ENCODE assay signal across 11 cellular contexts in genomic region chr18:57781128-57781463, GRCh38. TPM values are rescaled to one million over a fixed set of nuclear protein-coding genes. Genes with fewer than 3 reads are reported as not detected.
DNase-seq lines count a peak whose midpoint lies in the region; ATAC-seq and TF ChIP-seq lines count a peak whose summit lies in the region.
"Had no signal": no experiment of that assay in that cellular context is flagged by ENCODE, and none has a peak within 500 bp of the region (broad histone marks: within the 10 kb centered on the region; RNA-seq: fewer than 3 reads in every experiment).

No MANE protein-coding gene starts in this region.

- H3K4me3 ChIP-seq in IMR-90 (ENCODE audit: insufficient read depth, low read depth, low read length) (no peak overlapping the region), esophagus muscularis mucosa (peak overlapping the region in 2 of 4 donors; percentile 3 to 7), rectal smooth muscle tissue (ENCODE audit: low read length) (no peak overlapping the region)

- H3K9ac ChIP-seq in IMR-90 (ENCODE audit: low read depth, low read length) = peak overlapping the region; percentile 55; the same call in 1 of the 2 replicates
- H3K9ac ChIP-seq in rectal smooth muscle tissue (ENCODE audit: low read length) = no peak overlapping the region

- POLR2A ChIA-PET in IMR-90 (lab: Charles Lee; ENCODE audit: unreplicated experiment) = interaction anchor here (0.5 kb wide), 1 partner anchor 75 kb away, joined by 3 read pairs; no protein-coding TSS in a partner anchor
- POLR2A ChIA-PET in T-cell (lab: Charles Lee) = interaction anchor here in 1 of 2 donors (0.5 kb wide), 1 partner anchor 17 kb away, joined by 6 read pairs; no protein-coding TSS in a partner anchor

- TF ChIP-seq POLR2A in IMR-90 (IDR thresholded peaks at IDR 0.05; ENCODE audit: low read depth, low read length) = no peak
- TF ChIP-seq POLR2A in esophagus muscularis mucosa (IDR thresholded peaks at IDR 0.05; ENCODE audit: low read depth) = no peak

- H3K9me3 Mint-ChIP-seq in Calu3 (ENCODE audit: low read depth, unreplicated experiment) (no peaks in the 10 kb centered on the region), T-cell (no peaks in the 10 kb centered on the region)
- no peaks in the 10 kb centered on the region for H3K9me3 Mint-ChIP-seq in T-helper 2 cell treated with Interferon-gamma antibody and Interleukin-4, amounts not matched to agents 5 μg/mL and 100 μg/mL, for 36 hours
- H3K9me3 Mint-ChIP-seq: activated naive CD4-positive, alpha-beta T cell treated with anti-CD3 and anti-CD28 coated beads, Interleukin-2, amount 50 U/mL, for 24 hours; CD4-positive, alpha-beta memory T cell had no signal

- H3K4ac ChIP-seq in IMR-90 (ENCODE audit: low read depth, low read length) = peak overlapping the region; percentile 62

- no peak for TF ChIP-seq RAD21 in IMR-90 (IDR thresholded peaks at IDR 0.05; ENCODE audit: low read length)

- peak overlapping the region; percentile 89; the same call in 1 of the 2 replicates for H3K23ac ChIP-seq in IMR-90 (ENCODE audit: low read depth, low read length)

- no peak overlapping the region; the same call in 1 of the 2 replicates for H4K5ac ChIP-seq in IMR-90 (ENCODE audit: low read depth, low read length)

- ATAC-seq in IMR-90 (ENCODE audit: low read depth) (no peak), T-cell (replicated peaks in 1 of 4) (no peak)

- H3K4me3 Mint-ChIP-seq in Calu3 (ENCODE audit: low read depth, unreplicated experiment) (peak overlapping the region; percentile 63), T-cell (no peak overlapping the region)
- H3K4me3 Mint-ChIP-seq in T-helper 2 cell treated with Interferon-gamma antibody and Interleukin-4, amounts not matched to agents 5 μg/mL and 100 μg/mL, for 36 hours = no peak overlapping the region
- H3K4me3 Mint-ChIP-seq: activated naive CD4-positive, alpha-beta T cell treated with anti-CD3 and anti-CD28 coated beads, Interleukin-2, amount 50 U/mL, for 24 hours; CD4-positive, alpha-beta memory T cell had no signal

- peak overlapping the region; percentile 93 for H2BK5ac ChIP-seq in IMR-90 (ENCODE audit: low read depth, low read length, poor library complexity, severe bottlenecking)

- TF ChIP-seq EP300 in esophagus muscularis mucosa (IDR thresholded peaks at IDR 0.05) = no peak

- peaks cover 20% of the 10 kb centered on the region for H3K4me1 ChIP-seq in IMR-90 (ENCODE audit: control insufficient read depth, insufficient read depth, low read length)
- H3K4me1 ChIP-seq in esophagus muscularis mucosa = peaks cover 38 to 80% (median 73%) of the 10 kb centered on the region in 4 donors
- peaks cover 18% of the 10 kb centered on the region for H3K4me1 ChIP-seq in rectal smooth muscle tissue (ENCODE audit: control insufficient read depth, insufficient read depth, low read length)

- H3K27me3 ChIP-seq in IMR-90 (ENCODE audit: control insufficient read depth, insufficient read depth, low read length) (no peaks in the 10 kb centered on the region), esophagus muscularis mucosa (no peaks in the 10 kb centered on the region), rectal smooth muscle tissue (ENCODE audit: control insufficient read depth, insufficient read depth, low read length) (no peaks in the 10 kb centered on the region)

- H3K36me3 ChIP-seq in IMR-90 (ENCODE audit: control insufficient read depth, insufficient read depth, low read length) (no peaks in the 10 kb centered on the region), esophagus muscularis mucosa (no peaks in the 10 kb centered on the region), rectal smooth muscle tissue (ENCODE audit: control insufficient read depth, insufficient read depth, low read length) (peaks cover 2% of the 10 kb centered on the region)

- no peak overlapping the region for H2AK9ac ChIP-seq in IMR-90 (replicated peaks; ENCODE audit: low read depth, low read length, poor library complexity)

- peak overlapping the region; percentile 56 for H2BK120ac ChIP-seq in IMR-90 (ENCODE audit: low read depth, low read length)

- H3K4me1 Mint-ChIP-seq in Calu3 (ENCODE audit: low read depth, unreplicated experiment) (peaks cover 55% of the 10 kb centered on the region), T-cell (peaks cover 6 to 14% (median 6%) of the 10 kb centered on the region in 3 donors)
- peaks cover 6% of the 10 kb centered on the region for H3K4me1 Mint-ChIP-seq in T-helper 2 cell treated with Interferon-gamma antibody and Interleukin-4, amounts not matched to agents 5 μg/mL and 100 μg/mL, for 36 hours (ENCODE audit: low read depth)

- peaks cover 34% of the 10 kb centered on the region for H3K36me3 Mint-ChIP-seq in Calu3 (ENCODE audit: insufficient read depth, unreplicated experiment)
- H3K36me3 Mint-ChIP-seq in T-helper 2 cell treated with Interferon-gamma antibody and Interleukin-4, amounts not matched to agents 5 μg/mL and 100 μg/mL, for 36 hours (ENCODE audit: low read depth) = no peaks in the 10 kb centered on the region
- H3K36me3 Mint-ChIP-seq in T-cell = peaks cover 10% of the 10 kb centered on the region

- H3K14ac ChIP-seq in IMR-90 (replicated peaks; ENCODE audit: low read depth, low read length) = peak overlapping the region; percentile 24

- TF ChIP-seq CTCF in Calu3 (IDR thresholded peaks at IDR 0.05; ENCODE audit: unreplicated experiment) = no peak
- no peak for TF ChIP-seq CTCF in IMR-90 (conservative IDR thresholded peaks at IDR 0.05; ENCODE audit: low read depth, low read length)
- TF ChIP-seq CTCF in esophagus muscularis mucosa (IDR thresholded peaks at IDR 0.05) = peak in 1 of 3 experiments; percentile 7

- H2AFZ ChIP-seq in IMR-90 (replicated peaks; ENCODE audit: low read length, poor library complexity) = no peak overlapping the region

- H3K56ac ChIP-seq in IMR-90 (ENCODE audit: extremely low read depth, insufficient read depth, low read length) = peak overlapping the region; percentile 82

- no peak overlapping the region; the same call in 1 of the 2 replicates for H2AK5ac ChIP-seq in IMR-90 (ENCODE audit: low read depth, low read length)

- H4K20me1 ChIP-seq in IMR-90 (ENCODE audit: insufficient read depth, low read length) = peaks cover 17% of the 10 kb centered on the region; the same call in 1 of the 2 replicates

- peak overlapping the region; percentile 72 to 90 for H4K8ac ChIP-seq in IMR-90 (ENCODE audit: low read depth in 2 of 2, low read length in 2 of 2)

- peak overlapping the region; percentile 67 for H4K91ac ChIP-seq in IMR-90 (ENCODE audit: insufficient read depth, low read depth, low read length)

- peak overlapping the region; percentile 75 for H3K18ac ChIP-seq in IMR-90 (ENCODE audit: low read depth, low read length)

- peaks cover 9% of the 10 kb centered on the region for H3K9me1 ChIP-seq in IMR-90 (ENCODE audit: insufficient read depth, low read length)

- dilution Hi-C loops in IMR-90 (cut with HindIII; ENCODE audit: low sequenced_read_pairs, unreplicated experiment) = no loop called here

- H3K9me3 ChIP-seq in IMR-90 (ENCODE audit: control insufficient read depth, insufficient read depth, low read length) = no peaks in the 10 kb centered on the region
- no peaks in the 10 kb centered on the region for H3K9me3 ChIP-seq in esophagus muscularis mucosa

- H3K4me2 ChIP-seq in IMR-90 (ENCODE audit: low read depth, low read length) = peak overlapping the region; percentile 59; the same call in 1 of the 2 replicates

- H3K27ac ChIP-seq in IMR-90 (ENCODE audit: insufficient read depth, low read length) (peak overlapping the region; percentile 54), esophagus muscularis mucosa (replicated peaks in 1 of 4) (peak overlapping the region; percentile 66 to 78 (median 68)), rectal smooth muscle tissue (ENCODE audit: low read depth, low read length) (peak overlapping the region; percentile 62)

- in situ Hi-C loops in IMR-90 (cut with MboI; ENCODE audit: low sequenced_read_pairs) = no loop called here

- DNase-seq in Calu3 (no peak), IMR-90 (no peak), esophagus muscularis mucosa (ENCODE audit: extremely low spot score) (no peak), NCI-H1417 treated with DMSO at 0.1 percent for 48 hours (lab: John Stamatoyannopoulos, UW) (no peak), T-cell (no peak), islet precursor cell (no peak)
- DNase-seq in T-helper 2 cell treated with Interferon-gamma antibody and Interleukin-4, amounts not matched to agents 5 μg/mL and 100 μg/mL, for 36 hours (ENCODE audit: low spot score) = no peak
- DNase-seq: activated CD4-positive, alpha-beta T cell treated with anti-CD3 and anti-CD28 coated beads, Interleukin-2, amount 50 U/mL, for 48 hours; CD4-positive, alpha-beta memory T cell had no signal

- intact Hi-C loops in Calu3 (cut with micrococcal nuclease; ENCODE audit: unreplicated experiment) = loop anchor here (10.0 kb wide), 1 partner anchor 146 kb away; no protein-coding TSS in a partner anchor
- intact Hi-C loops in IMR-90 (cut with micrococcal nuclease) = no loop called here
- intact Hi-C loops in esophagus muscularis mucosa (cut with DNase I) = no loop called here

- WGBS in IMR-90 (ENCODE audit: extremely low coverage in 2 of 2, insufficient read length in 1 of 2), 2 experiments = no CpG with 5 or more reads among the region's 2 CpGs
- 22% methylated on average over 2 of the region's 2 CpGs for WGBS in esophagus muscularis mucosa

- H2BK20ac ChIP-seq in IMR-90 (ENCODE audit: low read depth, low read length) = peak overlapping the region; percentile 68; the same call in 1 of the 2 replicates

- peaks cover 27 to 61% of the 10 kb centered on the region in 2 experiments for H3K79me1 ChIP-seq in IMR-90 (ENCODE audit: low read depth in 1 of 2, low read length in 2 of 2)

- peak overlapping the region; percentile 92 for H3K27ac Mint-ChIP-seq in Calu3 (ENCODE audit: unreplicated experiment)
- H3K27ac Mint-ChIP-seq in T-helper 2 cell treated with Interferon-gamma antibody and Interleukin-4, amounts not matched to agents 5 μg/mL and 100 μg/mL, for 36 hours = no peak overlapping the region
- no peak overlapping the region for H3K27ac Mint-ChIP-seq in T-cell
- H3K27ac Mint-ChIP-seq: activated naive CD4-positive, alpha-beta T cell treated with anti-CD3 and anti-CD28 coated beads, Interleukin-2, amount 50 U/mL, for 24 hours; CD4-positive, alpha-beta memory T cell had no signal

- BruUV-seq in Calu3 (replicated peaks; lab: Mats Ljungman, UMichigan) = no TSS peak
- TSS peak; percentile 81 for BruUV-seq in IMR-90 (replicated peaks; lab: Mats Ljungman, UMichigan)

- CTCF ChIA-PET in Calu3 (lab: Charles Lee) (interaction anchor here (0.5 to 1.2 kb wide), 3 partner anchors 13 to 361 kb away, joined by 3 to 8 read pairs (median 3); no protein-coding TSS in a partner anchor), IMR-90 (lab: Yijun Ruan, JAX) (no interaction called here), T-cell (lab: Charles Lee) (no interaction called here)

- peak overlapping the region; percentile 81; the same call in 2 of the 3 replicates for H2BK15ac ChIP-seq in IMR-90 (ENCODE audit: low read depth, low read length)

- H3K27me3 Mint-ChIP-seq in Calu3 (ENCODE audit: unreplicated experiment) (no peaks in the 10 kb centered on the region), T-cell (no peaks in the 10 kb centered on the region)
- H3K27me3 Mint-ChIP-seq in T-helper 2 cell treated with Interferon-gamma antibody and Interleukin-4, amounts not matched to agents 5 μg/mL and 100 μg/mL, for 36 hours (ENCODE audit: low read depth) = no peaks in the 10 kb centered on the region
- H3K27me3 Mint-ChIP-seq: activated naive CD4-positive, alpha-beta T cell treated with anti-CD3 and anti-CD28 coated beads, Interleukin-2, amount 50 U/mL, for 24 hours; CD4-positive, alpha-beta memory T cell had no signal

RNA-seq across cellular contexts. Expression of gene ATP8B1, which starts 22.0 kb away (rescaled TPM):
- total RNA-seq in Calu3 (2022) (62.3 and 66.2 TPM in 2 replicates), IMR-90 (2012; rRNA removed) (136 and 170 TPM in 2 replicates), esophagus muscularis mucosa (10 to 100 TPM; 18.3 to 21.9 (median 19.6) TPM), T-cell (under 1 TPM in 3 of 5 donors, not detected in 2; 0.35 to 0.46 (median 0.44) TPM)
- 57.7 and 64.3 TPM in 2 replicates for polyA plus RNA-seq in IMR-90 (2012; rRNA removed)
- 23.4 and 27.5 TPM in 2 replicates for polyA plus RNA-seq in IMR-90 (2012; cell fraction: cytosol; rRNA removed)
- polyA plus RNA-seq in IMR-90 (2012; cell fraction: nucleus; rRNA removed; ENCODE audit: low replicate concordance) = 31.8 and 116 TPM in 2 replicates
- total RNA-seq: CD4-positive, alpha-beta memory T cell had no signal

Comparison
In these comparisons a context has a peak if more than half of its experiments do, and no peak if none do; other contexts are left out.
1. RNA of gene ATP8B1, which starts 22.0 kb away (total RNA-seq): 136 to 170 TPM in IMR-90, 62.3 to 66.2 TPM in Calu3 and 18.3 to 21.9 TPM in esophagus muscularis mucosa; 0.35 to 0.46 TPM in T-cell; every median in the first group is over 10 times any median in the second.
2. Peak in every context shown above with its lines, with median percentiles within 50 percentile points of each other: H3K27ac ChIP-seq.